8 cellular contexts compared by ENCODE assay signal in the genomic region with DNA sequence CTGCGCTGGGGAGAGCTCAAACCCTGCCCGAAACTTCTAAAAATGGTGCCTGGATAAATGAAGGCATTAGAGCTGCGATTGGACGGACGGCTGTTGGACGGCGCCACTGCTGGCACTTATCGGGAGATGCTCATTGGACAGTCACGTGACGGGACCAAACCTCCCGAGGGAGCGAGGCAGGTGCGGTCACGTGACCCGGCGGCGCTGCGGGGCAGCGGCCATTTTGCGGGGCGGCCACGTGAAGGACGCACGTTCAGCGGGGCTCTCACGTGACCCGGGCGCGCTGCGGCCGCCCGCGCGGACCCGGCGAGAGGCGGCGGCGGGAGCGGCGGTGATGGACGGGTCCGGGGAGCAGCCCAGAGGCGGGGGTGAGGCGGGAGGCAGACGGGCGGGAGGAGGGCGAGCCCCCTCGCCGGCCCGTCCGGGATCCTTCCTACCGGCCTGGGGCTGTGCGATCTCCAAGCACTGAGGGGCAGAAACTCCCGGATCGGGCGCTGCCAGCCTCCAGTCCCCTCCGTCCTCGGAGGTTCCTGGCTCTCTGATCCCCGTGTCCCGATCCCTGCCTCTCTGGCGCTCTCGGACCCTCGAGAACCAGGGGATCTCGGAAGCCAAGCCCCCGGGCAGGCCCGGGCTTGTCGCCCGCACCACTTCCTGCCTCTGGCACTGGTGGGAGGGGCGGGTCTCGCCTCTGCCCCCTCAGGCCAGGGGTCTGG. TPM values are rescaled to one million over a fixed set of nuclear protein-coding genes. Genes with fewer than 3 reads are reported as not detected.
DNase-seq lines count a peak whose midpoint lies in the region; ATAC-seq, FAIRE-seq and TF ChIP-seq lines count a peak whose summit lies in the region.

TSS of gene BAX (plus strand) at position 281 of the 713 bp plus-strand sequence. CDS start at position 335, 54 bp downstream.

- H3K27ac ChIP-seq in pancreas, result peak within 1 kb of the TSS in 2 of 4 donors; percentile 19 to 63
- peak within 1 kb of the TSS; percentile 57 to 86 (median 63) for H3K27ac ChIP-seq in thyroid gland

- H3K27me3 ChIP-seq in pancreas, result no peaks in the 10 kb centered on the region
- H3K27me3 ChIP-seq in thyroid gland, result no peaks in the 10 kb centered on the region

- WGBS in pancreas, 2 donors, result 0% methylated on average over 56 to 71 of the region's 71 CpGs
- WGBS in thyroid gland, 2 donors, result 0 to 1% methylated on average over 8 to 22 of the region's 71 CpGs

- H3K4me3 ChIP-seq in GM12864 (ENCODE audit: low read depth, low read length) (peak within 1 kb of the TSS; percentile 80), pancreas (peak within 1 kb of the TSS; percentile 72 to 92 (median 82)), thyroid gland (replicated peaks in 1 of 3) (peak within 1 kb of the TSS; percentile 7 to 82 (median 8))

- H3K36me3 ChIP-seq in pancreas (no peaks in the 10 kb centered on the region), thyroid gland (no peaks in the 10 kb centered on the region)

- FAIRE-seq in pancreas (lab: Jason Lieb, UNC), result no peak

- TF ChIP-seq POLR2A in thyroid gland (IDR thresholded peaks at IDR 0.05), result peak in 1 of 2 donors; percentile 79

- peak; percentile 86 for ATAC-seq in HG02642 (IDR thresholded peaks at IDR 0.05; ENCODE audit: poor library complexity, unreplicated experiment)
- peak; percentile 94 for ATAC-seq in Right ventricle myocardium inferior
- ATAC-seq in pancreas, result peak; percentile 93 to 96 (median 94)

- TF ChIP-seq CTCF in GM12864 (IDR thresholded peaks at IDR 0.05; ENCODE audit: low read depth, low read length, missing control alignments) (no peak), pancreas (IDR thresholded peaks at IDR 0.05) (no peak), thyroid gland (IDR thresholded peaks at IDR 0.05) (peak in 3 of 6 experiments; percentile 2 to 27 (median 14))

- DNase-seq in GM12864 (ENCODE audit: low read depth) (peak; percentile 86), NCI-H128 (lab: John Stamatoyannopoulos, UW; ENCODE audit: unreplicated experiment) (peak; percentile 98), SW 1271 (lab: John Stamatoyannopoulos, UW) (peak; percentile 74 to 89), Right ventricle myocardium inferior (ENCODE audit: missing footprints) (peak; percentile 98), pancreas (peak; percentile 96 to 99 (median 98)), thyroid gland (peak; percentile 97 to 98)
- DNase-seq in activated naive CD8-positive, alpha-beta T cell treated with anti-CD3 and anti-CD28 coated beads, Interleukin-2, amount 50 U/mL, for 16 hours (ENCODE audit: low read depth, low spot score), result peak; percentile 84

- H3K9me3 ChIP-seq in pancreas (no peaks in the 10 kb centered on the region), thyroid gland (no peaks in the 10 kb centered on the region)

- intact Hi-C loops in Right ventricle myocardium inferior (cut with DNase I), result loop anchor here (5.0 kb wide), 1 partner anchor 52 kb away; the partner anchor contains the start of gene NUCB1
- intact Hi-C loops in pancreas (cut with DNase I), result no loop called here
- intact Hi-C loops in thyroid gland (cut with DNase I), result loop anchor here (10.0 kb wide), 1 partner anchor 50 kb away; the partner anchor contains the start of gene NUCB1

- peaks cover 0 to 6% (median 4%) of the 10 kb centered on the region in 3 donors for H3K4me1 ChIP-seq in pancreas
- peaks cover 8 to 14% of the 10 kb centered on the region in 2 donors for H3K4me1 ChIP-seq in thyroid gland

RNA-seq across cellular contexts. Expression of gene BAX, which starts in this region (rescaled TPM):
- 22.4 TPM for total RNA-seq in Right ventricle myocardium inferior
- total RNA-seq in pancreas, result 10 to 100 TPM; 20.3 to 41.5 (median 28.0) TPM
- polyA plus RNA-seq in pancreas, result 10 to 100 TPM; 43.5 to 48.1 TPM
- 10 to 100 TPM; 28.2 to 74.4 (median 41.2) TPM for total RNA-seq in thyroid gland

Comparison
In these comparisons a context has a peak if more than half of its experiments do, and no peak if none do; other contexts are left out.
1. H3K4me3 ChIP-seq: peak in every context shown above with its lines; median percentile 82 in pancreas; 80 in GM12864; 8 in thyroid gland.
2. intact Hi-C loops: an anchor here in Right ventricle myocardium inferior (5.0 kb wide) and thyroid gland (10.0 kb wide); none called in pancreas.